Comparison of ENCODE assay signal across 12 cellular contexts in genomic region chr7:22402250-22402649, GRCh38. TPM values are rescaled to one million over a fixed set of nuclear protein-coding genes. Genes with fewer than 3 reads are reported as not detected.
DNase-seq lines count a peak whose midpoint lies in the region; ATAC-seq and TF ChIP-seq lines count a peak whose summit lies in the region.
"Had no signal": no experiment of that assay in that cellular context is flagged by ENCODE, and none has a peak within 500 bp of the region (broad histone marks: within the 10 kb centered on the region; RNA-seq: fewer than 3 reads in every experiment).

No MANE protein-coding gene starts in this region.

- intact Hi-C loops in lower leg skin (cut with DNase I; ENCODE audit: low total_unique reads): no loop called here

- no peak for DNase-seq in stimulated activated naive CD8-positive, alpha-beta T cell treated with anti-CD3 and anti-CD28 coated beads, Interleukin-15, amount 100 ng/mL, for 72 hours
- no peak for DNase-seq in stimulated activated naive CD8-positive, alpha-beta T cell treated with anti-CD3 and anti-CD28 coated beads, Interleukin-15, Interleukin-2, amounts not matched to agents 100 U/mL and 50 U/mL, for 24 hours
- DNase-seq in T-cell (no peak), DMS153 treated with DMSO at 0.1 percent for 48 hours (lab: John Stamatoyannopoulos, UW; ENCODE audit: unreplicated experiment) (no peak), lower leg skin (ENCODE audit: low spot score in 2 of 2) (no peak), pons (ENCODE audit: low spot score) (no peak)
- no peak for DNase-seq in stimulated activated naive CD4-positive, alpha-beta T cell treated with Interleukin-2 at 50 U/mL for 16 hours (lab: John Stamatoyannopoulos, UW)
- DNase-seq: midbrain, NCI-H2029 treated with DMSO at 0.1 percent for 48 hours, testis had no signal

- CTCF ChIA-PET in T-cell (lab: Charles Lee): interaction anchor here in 1 of 2 donors (0.6 kb wide), 1 partner anchor 9 kb away, joined by 3 read pairs; no protein-coding TSS in a partner anchor

- TF ChIP-seq CTCF in lower leg skin (IDR thresholded peaks at IDR 0.05): no peak

- H3K36me3 Mint-ChIP-seq in T-cell: no peaks in the 10 kb centered on the region

- no peak overlapping the region for H3K27ac Mint-ChIP-seq in stimulated activated naive CD8-positive, alpha-beta T cell treated with anti-CD3 and anti-CD28 coated beads, Interleukin-15, amount 100 ng/mL, for 72 hours
- peak overlapping the region; percentile 15 to 16 for H3K27ac Mint-ChIP-seq in T-cell
- H3K27ac Mint-ChIP-seq: activated T-cell treated with anti-CD3 and anti-CD28 coated beads, Interleukin-2, amount 50 U/mL, for 72 hours had no signal

- H3K4me1 Mint-ChIP-seq in stimulated activated naive CD8-positive, alpha-beta T cell treated with anti-CD3 and anti-CD28 coated beads, Interleukin-15, amount 100 ng/mL, for 72 hours: peaks cover 18% of the 10 kb centered on the region
- peaks cover 10 to 20% (median 13%) of the 10 kb centered on the region in 3 donors for H3K4me1 Mint-ChIP-seq in T-cell

- H3K4me3 ChIP-seq in lower leg skin (ENCODE audit: low read depth, poor library complexity, severe bottlenecking): no peak overlapping the region
- H3K4me3 ChIP-seq: testis had no signal

- no peaks in the 10 kb centered on the region for H3K27me3 Mint-ChIP-seq in stimulated activated naive CD8-positive, alpha-beta T cell treated with anti-CD3 and anti-CD28 coated beads, Interleukin-15, amount 100 ng/mL, for 72 hours
- H3K27me3 Mint-ChIP-seq in T-cell: no peaks in the 10 kb centered on the region

- POLR2A ChIA-PET in T-cell (lab: Charles Lee): no interaction called here

- H3K9me3 Mint-ChIP-seq in stimulated activated naive CD8-positive, alpha-beta T cell treated with anti-CD3 and anti-CD28 coated beads, Interleukin-15, amount 100 ng/mL, for 72 hours: no peaks in the 10 kb centered on the region
- H3K9me3 Mint-ChIP-seq in T-cell: no peaks in the 10 kb centered on the region
- H3K9me3 Mint-ChIP-seq: activated T-cell treated with anti-CD3 and anti-CD28 coated beads, Interleukin-2, amount 50 U/mL, for 72 hours had no signal

- H3K4me3 Mint-ChIP-seq in stimulated activated naive CD8-positive, alpha-beta T cell treated with anti-CD3 and anti-CD28 coated beads, Interleukin-15, amount 100 ng/mL, for 72 hours: no peak overlapping the region
- H3K4me3 Mint-ChIP-seq in T-cell: no peak overlapping the region
- H3K4me3 Mint-ChIP-seq: activated T-cell treated with anti-CD3 and anti-CD28 coated beads, Interleukin-2, amount 50 U/mL, for 72 hours had no signal

- peak; percentile 64 for ATAC-seq in stimulated activated naive CD8-positive, alpha-beta T cell treated with anti-CD3 and anti-CD28 coated beads, Interleukin-15, amount 100 ng/mL, for 72 hours
- no peak for ATAC-seq in stimulated activated naive CD8-positive, alpha-beta T cell treated with anti-CD3 and anti-CD28 coated beads, Interleukin-15, Interleukin-2, amounts not matched to agents 100 U/mL and 50 U/mL, for 24 hours
- ATAC-seq in HG03066 (IDR thresholded peaks at IDR 0.05; ENCODE audit: low read depth, unreplicated experiment): peak; percentile 42
- peak in 1 of 4 experiments; percentile 29 for ATAC-seq in T-cell (replicated peaks in 1 of 4)
- ATAC-seq: activated T-cell treated with anti-CD3 and anti-CD28 coated beads, Interleukin-2, amount 50 U/mL, for 72 hours had no signal

- 80 to 83% methylated on average over 2 of the region's 2 CpGs for WGBS in lower leg skin, 2 donors

- no peak for TF ChIP-seq POLR2A in lower leg skin (IDR thresholded peaks at IDR 0.05)

RNA-seq across cellular contexts. Expression of gene RAPGEF5, which starts 45.3 kb away (rescaled TPM):
- total RNA-seq in T-cell (1 to 10 TPM in 1 of 5 donors, under 1 TPM in 4; 0.12 to 2.4 (median 0.61) TPM), lower leg skin (10 to 100 TPM; 19.4 to 47.7 (median 25.2) TPM)

Comparison
In these comparisons a context has a peak if more than half of its experiments do, and no peak if none do; other contexts are left out.
1. H3K27ac Mint-ChIP-seq: peak in T-cell (2 of 2); none in stimulated activated naive CD8-positive, alpha-beta T cell treated with anti-CD3 and anti-CD28 coated beads, Interleukin-15, amount 100 ng/mL, for 72 hours (0 of 2).
2. RNA of gene RAPGEF5, which starts 45.3 kb away (total RNA-seq): 19.4 to 47.7 TPM in lower leg skin; 0.12 to 2.4 TPM in T-cell; every median in the first group is over 4 times any median in the second.